Comparison of ENCODE assay signal across 1 cellular context in the genomic region with DNA sequence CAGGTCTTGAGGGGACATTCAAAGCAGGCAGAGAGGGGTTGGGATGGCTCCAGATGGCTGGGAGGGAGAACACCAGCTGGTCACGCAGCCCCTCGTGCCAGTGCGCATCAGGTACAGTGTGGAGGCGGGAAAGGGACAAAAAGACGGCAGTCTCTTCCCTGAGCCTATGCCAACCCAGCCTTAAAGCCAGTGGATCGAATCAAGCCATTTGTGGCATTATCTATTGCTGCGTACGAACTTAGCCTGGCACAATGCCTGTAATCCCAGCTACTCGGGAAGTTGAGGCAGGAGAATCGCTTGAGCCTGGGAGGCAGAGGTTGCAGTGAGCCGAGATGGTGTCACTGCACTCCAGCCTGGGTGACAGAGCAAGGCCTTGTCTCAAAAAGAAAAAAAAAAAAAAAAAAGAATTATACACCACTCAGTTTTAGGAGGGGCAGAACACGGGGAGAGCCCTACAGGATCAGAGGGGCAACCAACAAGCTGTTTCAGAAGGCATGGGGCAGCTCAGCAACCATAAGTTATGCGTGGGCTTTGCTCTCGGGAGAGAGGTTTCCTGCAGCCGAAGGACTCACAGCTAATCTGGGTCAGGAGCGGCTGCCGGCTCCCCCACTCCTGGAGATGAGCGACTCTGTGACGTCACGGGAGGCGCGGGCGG.
TF ChIP-seq lines count a peak whose summit lies in the region.

No MANE protein-coding gene starts in this region.

TF ChIP-seq in K562, 482 proteins besides CTCF, POLR2A, EP300 and RAD21 (continued from another document):
- TF ChIP-seq, protein P1, sequence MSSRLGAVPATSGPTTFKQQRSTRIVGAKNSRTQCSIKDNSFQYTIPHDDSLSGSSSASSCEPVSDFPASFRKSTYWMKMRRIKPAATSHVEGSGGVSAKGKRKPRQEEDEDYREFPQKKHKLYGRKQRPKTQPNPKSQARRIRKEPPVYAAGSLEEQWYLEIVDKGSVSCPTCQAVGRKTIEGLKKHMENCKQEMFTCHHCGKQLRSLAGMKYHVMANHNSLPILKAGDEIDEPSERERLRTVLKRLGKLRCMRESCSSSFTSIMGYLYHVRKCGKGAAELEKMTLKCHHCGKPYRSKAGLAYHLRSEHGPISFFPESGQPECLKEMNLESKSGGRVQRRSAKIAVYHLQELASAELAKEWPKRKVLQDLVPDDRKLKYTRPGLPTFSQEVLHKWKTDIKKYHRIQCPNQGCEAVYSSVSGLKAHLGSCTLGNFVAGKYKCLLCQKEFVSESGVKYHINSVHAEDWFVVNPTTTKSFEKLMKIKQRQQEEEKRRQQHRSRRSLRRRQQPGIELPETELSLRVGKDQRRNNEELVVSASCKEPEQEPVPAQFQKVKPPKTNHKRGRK (tag; IDR thresholded peaks at IDR 0.05) = 0 out of 2 replicates have a peak, but pooled peaks have one; percentile 30
- TF ChIP-seq SMARCB1 (IDR thresholded peaks at IDR 0.05; ENCODE audit: insufficient read length, low read depth) = no peak
- TF ChIP-seq HMG20A (CRISPR knock-in tag; conservative IDR thresholded peaks at IDR 0.05) = no peak
- TF ChIP-seq ZNF253 (CRISPR knock-in tag; conservative IDR thresholded peaks at IDR 0.05) = no peak
- peak; percentile 87 for TF ChIP-seq TBP (optimal IDR thresholded peaks at IDR 0.05; ENCODE audit: low read depth, low read length)
TF ChIP-seq in K562: peak in this region for 56.
